21 cellular contexts compared by ENCODE assay signal in the genomic region with DNA sequence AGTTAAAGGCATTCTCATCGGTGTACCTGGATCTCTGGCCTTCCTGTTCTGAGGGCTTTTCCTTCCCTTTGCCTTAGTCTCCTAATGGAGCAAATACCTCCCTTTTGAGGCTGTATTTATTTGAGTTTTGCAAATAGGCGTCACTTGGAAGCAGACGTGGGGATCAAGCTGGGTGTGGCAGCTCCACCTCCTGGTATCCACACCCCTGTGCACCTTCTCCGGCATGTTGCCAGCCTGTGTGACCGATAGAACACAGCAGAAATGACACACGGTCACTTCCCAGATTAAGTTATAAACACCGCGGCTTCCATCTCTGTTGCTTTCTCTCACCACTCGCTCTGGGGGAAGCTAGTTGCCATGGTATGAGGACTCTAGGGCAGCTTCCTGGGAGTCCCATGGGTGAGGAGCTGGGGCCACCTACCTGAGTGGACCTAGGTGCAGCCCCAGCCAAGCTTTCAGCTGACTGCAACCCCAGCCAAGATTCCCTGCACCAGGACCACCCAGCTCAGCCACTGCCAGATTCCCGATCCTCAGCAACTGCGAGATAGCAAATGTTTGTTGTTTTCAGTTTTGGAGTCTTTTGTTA.
"Had no signal": no experiment of that assay in that cellular context is flagged by ENCODE, and none has a peak within 500 bp of the region (broad histone marks: within the 10 kb centered on the region; RNA-seq: fewer than 3 reads in every experiment).

No MANE protein-coding gene starts in this region.

- H3K4me1 Mint-ChIP-seq: naive B cell, neural progenitor cell had no signal

- DNase-seq: activated CD4-positive, CD25-positive, alpha-beta regulatory T cell treated with anti-CD3 and anti-CD28 coated beads, Interleukin-2, amount 50 U/mL, for 72 hours; activated CD8-positive, alpha-beta memory T cell treated with anti-CD3 and anti-CD28 coated beads for 24 hours; activated CD8-positive, alpha-beta memory T cell treated with anti-CD3 and anti-CD28 coated beads, Interleukin-2, amount 50 U/mL, for 48 hours; activated gamma-delta T cell; activated T-cell treated with anti-CD3 and anti-CD28 coated beads, Interleukin-2, amount 50 U/mL, for 48 hours; dermis blood vessel endothelial cell; foreskin fibroblast; glutamatergic neuron; hypothalamus; left ventricle myocardium superior; naive B cell; psoas muscle; right cardiac atrium; stimulated activated CD4-positive, alpha-beta T cell treated with anti-CD3 and anti-CD28 coated beads, Interleukin-4, amount 100 ng/mL, for 1 hour; T-helper 17 cell had no signal

- H3K9me3 ChIP-seq: psoas muscle, thoracic aorta had no signal

- ATAC-seq: left ventricle myocardium superior, psoas muscle, right cardiac atrium, T-helper 17 cell had no signal

- H3K4me1 ChIP-seq: psoas muscle had no signal

- H3K4me3 Mint-ChIP-seq: activated naive CD8-positive, alpha-beta T cell; naive B cell; neural progenitor cell; T-helper 17 cell had no signal

- H3K9me3 Mint-ChIP-seq: neural progenitor cell had no signal

- H3K36me3 ChIP-seq: neural progenitor cell, thoracic aorta had no signal

- H3K4me3 ChIP-seq: neural progenitor cell, psoas muscle, skin epidermis, thoracic aorta had no signal

- H2AFZ ChIP-seq: neural progenitor cell had no signal

- H3K27ac Mint-ChIP-seq: activated naive CD8-positive, alpha-beta T cell; naive B cell; neural progenitor cell; T-helper 17 cell had no signal

- H3K36me3 Mint-ChIP-seq: activated naive CD8-positive, alpha-beta T cell; neural progenitor cell had no signal

- H3K4me2 ChIP-seq: neural progenitor cell had no signal

- H3K27ac ChIP-seq: epithelial cell of prostate, neural progenitor cell, psoas muscle, skin epidermis, thoracic aorta, VCaP had no signal
